In genomic region chr12:57750561-57751431, GRCh38 we compare ENCODE assay signal across 2 cellular contexts.
A peak's percentile ranks its signal among the peaks of the same experiment; 100 is the strongest.
TF ChIP-seq lines count a peak whose summit lies in the region.

No MANE protein-coding gene starts in this region.

TF ChIP-seq in SK-N-SH, 30 proteins besides CTCF, POLR2A, EP300 and RAD21 (continued from another document):
- TF ChIP-seq POLR2AphosphoS5 (IDR thresholded peaks at IDR 0.05; ENCODE audit: low read depth, low read length), result peak; percentile 18; the same call in 1 of the 2 replicates
- TF ChIP-seq GATA2 (CRISPR knock-in tag; IDR thresholded peaks at IDR 0.05), result no peak

TF ChIP-seq in SK-N-SH treated with all-trans-retinoic acid at 6 μM for 48 hours, 23 proteins besides CTCF, POLR2A, EP300 and RAD21 (continued from another document):
- TF ChIP-seq PPARA (CRISPR knock-in tag; IDR thresholded peaks at IDR 0.05; ENCODE audit: borderline replicate concordance) (no peak), GLIS3 (CRISPR knock-in tag; IDR thresholded peaks at IDR 0.05) (no peak), TOX (CRISPR knock-in tag; IDR thresholded peaks at IDR 0.05; ENCODE audit: borderline replicate concordance) (no peak), ZNF565 (CRISPR knock-in tag; conservative IDR thresholded peaks at IDR 0.05; ENCODE audit: low read depth) (no peak), PATZ1 (CRISPR knock-in tag; IDR thresholded peaks at IDR 0.05; ENCODE audit: borderline replicate concordance) (no peak), OSR1 (CRISPR knock-in tag; IDR thresholded peaks at IDR 0.05) (no peak), BACH2 (CRISPR knock-in tag; IDR thresholded peaks at IDR 0.05; ENCODE audit: borderline replicate concordance) (no peak), ZFP30 (CRISPR knock-in tag; IDR thresholded peaks at IDR 0.05) (no peak), ZC3H10 (CRISPR knock-in tag; IDR thresholded peaks at IDR 0.05) (no peak), SNAI2 (CRISPR knock-in tag; IDR thresholded peaks at IDR 0.05) (no peak)
- TF ChIP-seq, protein P1, sequence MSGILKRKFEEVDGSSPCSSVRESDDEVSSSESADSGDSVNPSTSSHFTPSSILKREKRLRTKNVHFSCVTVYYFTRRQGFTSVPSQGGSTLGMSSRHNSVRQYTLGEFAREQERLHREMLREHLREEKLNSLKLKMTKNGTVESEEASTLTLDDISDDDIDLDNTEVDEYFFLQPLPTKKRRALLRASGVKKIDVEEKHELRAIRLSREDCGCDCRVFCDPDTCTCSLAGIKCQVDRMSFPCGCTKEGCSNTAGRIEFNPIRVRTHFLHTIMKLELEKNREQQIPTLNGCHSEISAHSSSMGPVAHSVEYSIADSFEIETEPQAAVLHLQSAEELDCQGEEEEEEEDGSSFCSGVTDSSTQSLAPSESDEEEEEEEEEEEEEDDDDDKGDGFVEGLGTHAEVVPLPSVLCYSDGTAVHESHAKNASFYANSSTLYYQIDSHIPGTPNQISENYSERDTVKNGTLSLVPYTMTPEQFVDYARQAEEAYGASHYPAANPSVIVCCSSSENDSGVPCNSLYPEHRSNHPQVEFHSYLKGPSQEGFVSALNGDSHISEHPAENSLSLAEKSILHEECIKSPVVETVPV (CRISPR knock-in tag; IDR thresholded peaks at IDR 0.05), result no peak
